ENCODE assay signal across 8 cellular contexts in genomic region chr22:17258015-17258827, GRCh38. TPM values are rescaled to one million over a fixed set of nuclear protein-coding genes. Genes with fewer than 3 reads are reported as not detected.
DNase-seq lines count a peak whose midpoint lies in the region; ATAC-seq and TF ChIP-seq lines count a peak whose summit lies in the region.

No MANE protein-coding gene starts in this region.

- H3K9me3 Mint-ChIP-seq in T-helper 2 cell treated with Interferon-gamma antibody and Interleukin-4, amounts not matched to agents 5 μg/mL and 100 μg/mL, for 36 hours: no peaks in the 10 kb centered on the region

- peak overlapping the region; percentile 42 for H3K4me3 ChIP-seq in coronary artery
- H3K4me3 ChIP-seq in muscle layer of duodenum (ENCODE audit: low read depth in 1 of 2, low read length in 2 of 2): peak overlapping the region in 1 of 2 donors; percentile 3
- peak overlapping the region; percentile 38 for H3K4me3 ChIP-seq in suprapubic skin

- no peak for TF ChIP-seq EP300 in suprapubic skin (IDR thresholded peaks at IDR 0.05)

- H3K36me3 Mint-ChIP-seq in T-helper 2 cell treated with Interferon-gamma antibody and Interleukin-4, amounts not matched to agents 5 μg/mL and 100 μg/mL, for 36 hours (ENCODE audit: low read depth): no peaks in the 10 kb centered on the region

- 14% methylated on average over 11 of the region's 13 CpGs for WGBS in suprapubic skin

- ATAC-seq in HG02885 (IDR thresholded peaks at IDR 0.05; ENCODE audit: poor library complexity, unreplicated experiment): peak; percentile 89

- peaks cover 26% of the 10 kb centered on the region for H3K4me1 Mint-ChIP-seq in T-helper 2 cell treated with Interferon-gamma antibody and Interleukin-4, amounts not matched to agents 5 μg/mL and 100 μg/mL, for 36 hours (ENCODE audit: low read depth)

- TF ChIP-seq CTCF in coronary artery (IDR thresholded peaks at IDR 0.05) (no peak), suprapubic skin (IDR thresholded peaks at IDR 0.05) (no peak)

- no peaks in the 10 kb centered on the region for H3K27me3 Mint-ChIP-seq in T-helper 2 cell treated with Interferon-gamma antibody and Interleukin-4, amounts not matched to agents 5 μg/mL and 100 μg/mL, for 36 hours (ENCODE audit: low read depth)

- DNase-seq in SKM-1 treated with dmso at 0.1 percent for 144 hours (lab: John Stamatoyannopoulos, UW; ENCODE audit: unreplicated experiment) (peak; percentile 32), SKM-1 (lab: John Stamatoyannopoulos, UW; ENCODE audit: unreplicated experiment) (no peak), NCI-H146 treated with DMSO at 0.1 percent for 48 hours (lab: John Stamatoyannopoulos, UW; ENCODE audit: unreplicated experiment) (peak; percentile 86), coronary artery (ENCODE audit: low spot score) (no peak), suprapubic skin (ENCODE audit: low spot score in 2 of 2) (no peak)
- peak; percentile 80 for DNase-seq in T-helper 2 cell treated with Interferon-gamma antibody and Interleukin-4, amounts not matched to agents 5 μg/mL and 100 μg/mL, for 36 hours (ENCODE audit: low spot score)

- peaks cover 0 to 8% of the 10 kb centered on the region in 2 donors for H3K4me1 ChIP-seq in muscle layer of duodenum (ENCODE audit: control insufficient read depth in 1 of 2, insufficient read depth in 2 of 2, low read length in 2 of 2)
- H3K4me1 ChIP-seq in suprapubic skin: peaks cover 20% of the 10 kb centered on the region

- H3K36me3 ChIP-seq in muscle layer of duodenum (ENCODE audit: control insufficient read depth in 1 of 2, insufficient read depth in 2 of 2, low read length in 2 of 2) (no peaks in the 10 kb centered on the region), suprapubic skin (no peaks in the 10 kb centered on the region)

- peak overlapping the region; percentile 85 for H3K27ac Mint-ChIP-seq in T-helper 2 cell treated with Interferon-gamma antibody and Interleukin-4, amounts not matched to agents 5 μg/mL and 100 μg/mL, for 36 hours

- H3K9me3 ChIP-seq in muscle layer of duodenum (ENCODE audit: control insufficient read depth in 1 of 2, low read length in 2 of 2) (no peaks in the 10 kb centered on the region), suprapubic skin (no peaks in the 10 kb centered on the region)

- TF ChIP-seq POLR2A in suprapubic skin (IDR thresholded peaks at IDR 0.05): no peak

- H3K27ac ChIP-seq in coronary artery (no peak overlapping the region), muscle layer of duodenum (ENCODE audit: low read length) (peak overlapping the region; percentile 40), suprapubic skin (peak overlapping the region; percentile 41)

- no peaks in the 10 kb centered on the region for H3K27me3 ChIP-seq in muscle layer of duodenum (ENCODE audit: low read depth, low read length)
- H3K27me3 ChIP-seq in suprapubic skin: peaks cover 3% of the 10 kb centered on the region

- peak overlapping the region; percentile 67 for H3K4me3 Mint-ChIP-seq in T-helper 2 cell treated with Interferon-gamma antibody and Interleukin-4, amounts not matched to agents 5 μg/mL and 100 μg/mL, for 36 hours

RNA-seq across cellular contexts. Expression of gene ADA2, which starts 39.0 kb away (rescaled TPM):
- total RNA-seq in suprapubic skin: 1 to 10 TPM in 3 of 4 donors, under 1 TPM in 1; 0.98 to 7.6 (median 6.4) TPM

Comparison
In these comparisons a context has a peak if more than half of its experiments do, and no peak if none do; other contexts are left out.
1. DNase-seq: peak in SKM-1 treated with dmso at 0.1 percent for 144 hours (single experiment), NCI-H146 treated with DMSO at 0.1 percent for 48 hours (single experiment) and T-helper 2 cell treated with Interferon-gamma antibody and Interleukin-4, amounts not matched to agents 5 μg/mL and 100 μg/mL, for 36 hours (single experiment); none in SKM-1 (single experiment), coronary artery (single experiment) and suprapubic skin (0 of 2).
2. H3K27ac ChIP-seq: peak in muscle layer of duodenum (single experiment) and suprapubic skin (single experiment); none in coronary artery (0 of 2).